ENCODE assay signal across 1 cellular context in genomic region chr9:137265496-137266161, GRCh38.
TF ChIP-seq lines count a peak whose summit lies in the region.

No MANE protein-coding gene starts in this region.

TF ChIP-seq in HepG2, 621 proteins besides CTCF, POLR2A, EP300 and RAD21:
- TF ChIP-seq, protein P1, sequence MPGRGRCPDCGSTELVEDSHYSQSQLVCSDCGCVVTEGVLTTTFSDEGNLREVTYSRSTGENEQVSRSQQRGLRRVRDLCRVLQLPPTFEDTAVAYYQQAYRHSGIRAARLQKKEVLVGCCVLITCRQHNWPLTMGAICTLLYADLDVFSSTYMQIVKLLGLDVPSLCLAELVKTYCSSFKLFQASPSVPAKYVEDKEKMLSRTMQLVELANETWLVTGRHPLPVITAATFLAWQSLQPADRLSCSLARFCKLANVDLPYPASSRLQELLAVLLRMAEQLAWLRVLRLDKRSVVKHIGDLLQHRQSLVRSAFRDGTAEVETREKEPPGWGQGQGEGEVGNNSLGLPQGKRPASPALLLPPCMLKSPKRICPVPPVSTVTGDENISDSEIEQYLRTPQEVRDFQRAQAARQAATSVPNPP (CRISPR knock-in tag; IDR thresholded peaks at IDR 0.05), result no peak
- TF ChIP-seq ZNF142 (CRISPR knock-in tag; IDR thresholded peaks at IDR 0.05) (no peak), AGO2 (optimal IDR thresholded peaks at IDR 0.05; ENCODE audit: low read depth, low read length) (peak; percentile 65), ZNF354B (CRISPR knock-in tag; IDR thresholded peaks at IDR 0.05) (no peak), CBX5 (CRISPR knock-in tag; IDR thresholded peaks at IDR 0.05; ENCODE audit: borderline replicate concordance) (no peak), RBFOX2 (IDR thresholded peaks at IDR 0.05; ENCODE audit: low read depth, low read length) (peak; percentile 68), HES4 (CRISPR knock-in tag; IDR thresholded peaks at IDR 0.05; ENCODE audit: borderline replicate concordance) (no peak), ZNF720 (CRISPR knock-in tag; IDR thresholded peaks at IDR 0.05) (no peak), ZNF282 (IDR thresholded peaks at IDR 0.05; ENCODE audit: partially characterized antibody) (no peak)
- TF ChIP-seq, protein P2, sequence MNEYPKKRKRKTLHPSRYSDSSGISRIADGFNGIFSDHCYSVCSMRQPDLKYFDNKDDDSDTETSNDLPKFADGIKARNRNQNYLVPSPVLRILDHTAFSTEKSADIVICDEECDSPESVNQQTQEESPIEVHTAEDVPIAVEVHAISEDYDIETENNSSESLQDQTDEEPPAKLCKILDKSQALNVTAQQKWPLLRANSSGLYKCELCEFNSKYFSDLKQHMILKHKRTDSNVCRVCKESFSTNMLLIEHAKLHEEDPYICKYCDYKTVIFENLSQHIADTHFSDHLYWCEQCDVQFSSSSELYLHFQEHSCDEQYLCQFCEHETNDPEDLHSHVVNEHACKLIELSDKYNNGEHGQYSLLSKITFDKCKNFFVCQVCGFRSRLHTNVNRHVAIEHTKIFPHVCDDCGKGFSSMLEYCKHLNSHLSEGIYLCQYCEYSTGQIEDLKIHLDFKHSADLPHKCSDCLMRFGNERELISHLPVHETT (CRISPR knock-in tag; conservative IDR thresholded peaks at IDR 0.05), result no peak
